In genomic region chr9:22240619-22241018, GRCh38 we compare ENCODE assay signal across 9 cellular contexts.
A peak's percentile ranks its signal among the peaks of the same experiment; 100 is the strongest.
DNase-seq lines count a peak whose midpoint lies in the region; ATAC-seq, FAIRE-seq and TF ChIP-seq lines count a peak whose summit lies in the region.
"Had no signal": no experiment of that assay in that cellular context is flagged by ENCODE, and none has a peak within 500 bp of the region (broad histone marks: within the 10 kb centered on the region; RNA-seq: fewer than 3 reads in every experiment).

No MANE protein-coding gene starts in this region.

- TF ChIP-seq CTCF in chondrocyte (IDR thresholded peaks at IDR 0.05): no peak
- no peak for TF ChIP-seq CTCF in kidney (IDR thresholded peaks at IDR 0.05; ENCODE audit: borderline replicate concordance, extremely low read depth, insufficient read depth)

- H3K36me3 ChIP-seq in CD4-positive, CD25-positive, alpha-beta regulatory T cell (ENCODE audit: control insufficient read depth, insufficient read depth, low read length): no peaks in the 10 kb centered on the region
- no peaks in the 10 kb centered on the region for H3K36me3 ChIP-seq in kidney (ENCODE audit: control insufficient read depth in 1 of 2, insufficient read depth in 2 of 2, low read length in 2 of 2)

- intact Hi-C loops in kidney (cut with DNase I): no loop called here

- peak; percentile 54 to 67 for ATAC-seq in CD4-positive, CD25-positive, alpha-beta regulatory T cell (ENCODE audit: low read depth in 2 of 2)
- ATAC-seq in GM19455 (IDR thresholded peaks at IDR 0.05; ENCODE audit: unreplicated experiment): peak; percentile 69
- peak; percentile 77 for ATAC-seq in HG03354 (IDR thresholded peaks at IDR 0.05; ENCODE audit: poor library complexity, severe bottlenecking, unreplicated experiment)

- H3K27me3 Mint-ChIP-seq in CD4-positive, CD25-positive, alpha-beta regulatory T cell: no peaks in the 10 kb centered on the region
- H3K27me3 Mint-ChIP-seq in chondrocyte (ENCODE audit: low read depth): no peaks in the 10 kb centered on the region

- H3K4me3 Mint-ChIP-seq in CD4-positive, CD25-positive, alpha-beta regulatory T cell: no peak overlapping the region
- no peak overlapping the region for H3K4me3 Mint-ChIP-seq in chondrocyte (ENCODE audit: unreplicated experiment)

- no peaks in the 10 kb centered on the region for H3K27me3 ChIP-seq in CD4-positive, CD25-positive, alpha-beta regulatory T cell (ENCODE audit: control insufficient read depth, insufficient read depth, low read length)

- FAIRE-seq in kidney (lab: Jason Lieb, UNC): no peak

- no peak overlapping the region for H3K27ac ChIP-seq in CD4-positive, CD25-positive, alpha-beta regulatory T cell (ENCODE audit: insufficient read depth, low read length, poor library complexity, severe bottlenecking)
- H3K27ac ChIP-seq in kidney (ENCODE audit: low read depth in 2 of 2, low read length in 2 of 2): no peak overlapping the region

- peaks cover 0 to 2% (median 0%) of the 10 kb centered on the region in 7 donors for H3K9me3 Mint-ChIP-seq in CD4-positive, CD25-positive, alpha-beta regulatory T cell
- H3K9me3 Mint-ChIP-seq in chondrocyte (ENCODE audit: low read depth): no peaks in the 10 kb centered on the region

- no peaks in the 10 kb centered on the region for H3K36me3 Mint-ChIP-seq in CD4-positive, CD25-positive, alpha-beta regulatory T cell
- H3K36me3 Mint-ChIP-seq in chondrocyte (ENCODE audit: low read depth): no peaks in the 10 kb centered on the region

- H3K4me3 ChIP-seq in CD4-positive, CD25-positive, alpha-beta regulatory T cell (ENCODE audit: low read depth, low read length): no peak overlapping the region
- no peak overlapping the region for H3K4me3 ChIP-seq in kidney (ENCODE audit: low read length in 2 of 2)

- H3K9ac ChIP-seq in kidney (ENCODE audit: low read length in 2 of 2): no peak overlapping the region

- DNase-seq in CD4-positive, CD25-positive, alpha-beta regulatory T cell: peak in 1 of 3 donors; percentile 72
- DNase-seq in chondrocyte (ENCODE audit: low spot score) (no peak), kidney (no peak), COLO668 (lab: John Stamatoyannopoulos, UW; ENCODE audit: unreplicated experiment) (no peak), NOMO-1 treated with DMSO at 0.1 percent for 48 hours (lab: John Stamatoyannopoulos, UW; ENCODE audit: unreplicated experiment) (no peak), midbrain (lab: John Stamatoyannopoulos, UW) (no peak)
- DNase-seq: activated effector memory CD4-positive, alpha-beta T cell treated with Interleukin-2 at 50 U/mL for 16 hours had no signal

- H3K4me1 ChIP-seq in CD4-positive, CD25-positive, alpha-beta regulatory T cell (ENCODE audit: control insufficient read depth, insufficient read depth, low read length, poor library complexity, severe bottlenecking): no peaks in the 10 kb centered on the region
- no peaks in the 10 kb centered on the region for H3K4me1 ChIP-seq in kidney (ENCODE audit: control insufficient read depth in 1 of 2, insufficient read depth in 1 of 2, low read depth in 1 of 2, low read length in 2 of 2)

- no peak overlapping the region for H3K27ac Mint-ChIP-seq in CD4-positive, CD25-positive, alpha-beta regulatory T cell
- H3K27ac Mint-ChIP-seq in chondrocyte (ENCODE audit: unreplicated experiment): peak overlapping the region; percentile 53

- no peaks in the 10 kb centered on the region for H3K9me3 ChIP-seq in CD4-positive, CD25-positive, alpha-beta regulatory T cell (ENCODE audit: control insufficient read depth in 2 of 2, low read length in 2 of 2)
- no peaks in the 10 kb centered on the region for H3K9me3 ChIP-seq in kidney (ENCODE audit: control insufficient read depth in 1 of 2, low read length in 2 of 2)

- peaks cover 12 to 25% (median 24%) of the 10 kb centered on the region in 4 donors for H3K4me1 Mint-ChIP-seq in CD4-positive, CD25-positive, alpha-beta regulatory T cell
- H3K4me1 Mint-ChIP-seq in chondrocyte (ENCODE audit: low read depth): peaks cover 87% of the 10 kb centered on the region
